Comparison of ENCODE assay signal across 20 cellular contexts in genomic region chr17:81696218-81696941, GRCh38. TPM values are rescaled to one million over a fixed set of nuclear protein-coding genes. Genes with fewer than 3 reads are reported as not detected.
A peak's percentile ranks its signal among the peaks of the same experiment; 100 is the strongest.
DNase-seq lines count a peak whose midpoint lies in the region; ATAC-seq, FAIRE-seq and TF ChIP-seq lines count a peak whose summit lies in the region.
"Had no signal": no experiment of that assay in that cellular context is flagged by ENCODE, and none has a peak within 500 bp of the region (broad histone marks: within the 10 kb centered on the region; RNA-seq: fewer than 3 reads in every experiment).

No MANE protein-coding gene starts in this region.

- FAIRE-seq in HepG2 (lab: Jason Lieb, UNC), result no peak

- DNase-seq in HepG2 (ENCODE audit: low spot score) (no peak), right lobe of liver (no peak), RWPE1 (ENCODE audit: low spot score) (no peak), heart right ventricle (no peak), SHP77 (lab: John Stamatoyannopoulos, UW) (no peak), occipital lobe (lab: John Stamatoyannopoulos, UW) (no peak), T-helper 9 cell (no peak)
- DNase-seq in activated CD4-positive, alpha-beta memory T cell treated with anti-CD3 and anti-CD28 coated beads for 36 hours, result no peak
- DNase-seq: ACHN, AML-193, COR-L47, KBM-7, NCI-H1417 treated with DMSO at 0.1 percent for 48 hours, NCI-H2081, NCI-H510A treated with DMSO at 0.1 percent for 48 hours, NCI-H82, SHP77 treated with DMSO at 0.1 percent for 48 hours had no signal

- H3K4me3 Mint-ChIP-seq in activated CD4-positive, alpha-beta memory T cell treated with anti-CD3 and anti-CD28 coated beads for 36 hours, result no peak overlapping the region
- H3K4me3 Mint-ChIP-seq: CD14-positive monocyte had no signal

- peaks cover 58 to 76% of the 10 kb centered on the region in 2 experiments for H3K36me3 ChIP-seq in HepG2 (replicated peaks in 1 of 2; ENCODE audit: control insufficient read depth in 1 of 2, insufficient read depth in 2 of 2, low read length in 2 of 2)
- peaks cover 0 to 67% (median 15%) of the 10 kb centered on the region in 4 donors for H3K36me3 ChIP-seq in right lobe of liver
- H3K36me3 ChIP-seq in heart right ventricle, result peaks cover 5 to 100% (median 62%) of the 10 kb centered on the region in 9 donors

- no peak for TF ChIP-seq RAD21 in HepG2 (CRISPR knock-in tag; IDR thresholded peaks at IDR 0.05)

- peaks cover 13% of the 10 kb centered on the region for H3K4me1 Mint-ChIP-seq in activated CD4-positive, alpha-beta memory T cell treated with anti-CD3 and anti-CD28 coated beads for 36 hours (ENCODE audit: low read depth)

- H3K79me2 ChIP-seq in HepG2 (ENCODE audit: insufficient read depth, low read length), result peaks cover 19% of the 10 kb centered on the region

- no peak overlapping the region for H2AFZ ChIP-seq in HepG2 (ENCODE audit: low read length)

- H3K27ac ChIP-seq in HepG2 (ENCODE audit: extremely low read length, insufficient read depth, low read length) (no peak overlapping the region), right lobe of liver (no peak overlapping the region), RWPE1 (peak overlapping the region; percentile 55), heart right ventricle (peak overlapping the region in 9 of 10 donors; percentile 25 to 81 (median 60))

- TF ChIP-seq POLR2A in HepG2 (IDR thresholded peaks at IDR 0.05; ENCODE audit: insufficient read depth in 1 of 2, low read depth in 2 of 2, low read length in 2 of 2) (no peak; a peak in 1 of 4 replicates), right lobe of liver (IDR thresholded peaks at IDR 0.05) (no peak)

- H3K9me3 Mint-ChIP-seq in activated CD4-positive, alpha-beta memory T cell treated with anti-CD3 and anti-CD28 coated beads for 36 hours, result no peaks in the 10 kb centered on the region

- TF ChIP-seq CTCF in HepG2 (CRISPR knock-in tag; IDR thresholded peaks at IDR 0.05) (no peak), right lobe of liver (IDR thresholded peaks at IDR 0.05) (no peak), RWPE1 (conservative IDR thresholded peaks at IDR 0.05; ENCODE audit: low read depth) (no peak), heart right ventricle (IDR thresholded peaks at IDR 0.05) (no peak)

- TF ChIP-seq EP300 in HepG2 (IDR thresholded peaks at IDR 0.05; ENCODE audit: low read depth in 2 of 2, low read length in 2 of 2) (no peak), HepG2 (CRISPR knock-in tag; IDR thresholded peaks at IDR 0.05; ENCODE audit: borderline replicate concordance) (no peak)

- peaks cover 9% of the 10 kb centered on the region for H4K20me1 ChIP-seq in HepG2 (ENCODE audit: insufficient read depth, low read length)

- H3K9ac ChIP-seq in HepG2 (ENCODE audit: insufficient read depth, low read depth, low read length), result no peak overlapping the region

- POLR2A ChIA-PET in HepG2 (lab: Yijun Ruan, JAX) (interaction anchor here (1.3 to 2.1 kb wide), 2 partner anchors 13 to 17 kb away, joined by 5 to 16 read pairs; partner anchors contain the start of genes ARL16 and HGS), RWPE1 (lab: Yijun Ruan, JAX; ENCODE audit: low non-redundant PET) (interaction anchor here (1.2 kb wide), 1 partner anchor 11 kb away, joined by 3 read pairs; no protein-coding TSS in a partner anchor)
- POLR2A ChIA-PET in activated CD4-positive, alpha-beta memory T cell treated with anti-CD3 and anti-CD28 coated beads for 36 hours (lab: Charles Lee), result interaction anchor here (1.5 kb wide), 1 partner anchor 12 kb away, joined by 5 read pairs; no protein-coding TSS in a partner anchor

- CTCF ChIA-PET in HepG2 (lab: Yijun Ruan, JAX; ENCODE audit: low intra/inter-chr PET ratio, low total read pairs), result no interaction called here
- CTCF ChIA-PET in RWPE1 (lab: Yijun Ruan, JAX), result no interaction called here
- CTCF ChIA-PET in activated CD4-positive, alpha-beta memory T cell treated with anti-CD3 and anti-CD28 coated beads for 36 hours (lab: Charles Lee), result interaction anchor here (1.0 kb wide), 1 partner anchor 10 kb away, joined by 3 read pairs; no protein-coding TSS in a partner anchor

- intact Hi-C loops in HepG2 (cut with micrococcal nuclease; ENCODE audit: unreplicated experiment) (no loop called here), right lobe of liver (cut with DNase I) (no loop called here), heart right ventricle (cut with DNase I) (no loop called here)
- intact Hi-C loops in activated CD4-positive, alpha-beta memory T cell treated with anti-CD3 and anti-CD28 coated beads for 36 hours (cut with micrococcal nuclease), result no loop called here

- 98% methylated on average over 38 of the region's 40 CpGs for WGBS in HepG2 (ENCODE audit: low lambda C conversion rate)
- WGBS in right lobe of liver (ENCODE audit: insufficient coverage, low coverage, low lambda C conversion rate, missing lambda C conversion rate), result 85% methylated on average over 4 of the region's 40 CpGs
- WGBS in heart right ventricle, 2 donors, result 91 to 93% methylated on average over 40 of the region's 40 CpGs

- TSS peak; percentile 31 for BruUV-seq in HepG2 (replicated peaks; lab: Mats Ljungman, UMichigan)

- H3K36me3 Mint-ChIP-seq in activated CD4-positive, alpha-beta memory T cell treated with anti-CD3 and anti-CD28 coated beads for 36 hours, result peaks cover 23% of the 10 kb centered on the region

- H3K9me3 ChIP-seq in HepG2 (ENCODE audit: low read length), result no peaks in the 10 kb centered on the region
- H3K9me3 ChIP-seq in right lobe of liver, result no peaks in the 10 kb centered on the region
- no peaks in the 10 kb centered on the region for H3K9me3 ChIP-seq in heart right ventricle
- H3K9me3 ChIP-seq: HAP-1 had no signal

- H3K4me1 ChIP-seq in HepG2 (ENCODE audit: insufficient read depth, low read length), result peaks cover 9% of the 10 kb centered on the region
- H3K4me1 ChIP-seq in right lobe of liver, result peaks cover 0 to 8% (median 3%) of the 10 kb centered on the region in 4 donors
- peaks cover 2 to 31% (median 11%) of the 10 kb centered on the region in 9 donors for H3K4me1 ChIP-seq in heart right ventricle

- ATAC-seq in HepG2 (0 out of 3 replicates have a peak, but pooled peaks have one; percentile 2), right lobe of liver (no peak), heart right ventricle (peak in 3 of 8 donors; percentile 3 to 24 (median 21))
- ATAC-seq: SK-N-SH treated with all-trans-retinoic acid at 6 μM for 48 hours had no signal

- no peaks in the 10 kb centered on the region for H3K27me3 Mint-ChIP-seq in activated CD4-positive, alpha-beta memory T cell treated with anti-CD3 and anti-CD28 coated beads for 36 hours

- H3K27me3 ChIP-seq in HepG2 (ENCODE audit: control insufficient read depth in 1 of 2, insufficient read depth in 2 of 2, low read length in 2 of 2) (no peaks in the 10 kb centered on the region; a peak in 1 of 5 replicates), right lobe of liver (no peaks in the 10 kb centered on the region), heart right ventricle (no peaks in the 10 kb centered on the region)

- in situ Hi-C loops in HepG2 (cut with HindIII; ENCODE audit: extremely low pct_ligation_motif_present, low pct_unique_long_range_greater_than_20kb), result no loop called here

- H3K4me3 ChIP-seq in HepG2 (replicated peaks in 1 of 3; ENCODE audit: insufficient read depth in 1 of 3, low read depth in 2 of 3, low read length in 3 of 3), result no peak overlapping the region
- H3K4me3 ChIP-seq in right lobe of liver, result no peak overlapping the region
- H3K4me3 ChIP-seq in heart right ventricle, result no peak overlapping the region
- H3K4me3 ChIP-seq: HAP-1 had no signal

- no peak overlapping the region for H3K4me2 ChIP-seq in HepG2 (ENCODE audit: low read depth, low read length)

- no peak overlapping the region for H3K27ac Mint-ChIP-seq in activated CD4-positive, alpha-beta memory T cell treated with anti-CD3 and anti-CD28 coated beads for 36 hours

RNA-seq across cellular contexts. Expression of gene MRPL12, which starts 6.8 kb away (rescaled TPM):
- total RNA-seq in HepG2 (2016; rRNA removed; fragmentation: Illumina TruSeq; extraction: Trizol) (39.1 and 72.5 TPM in 2 replicates), right lobe of liver (100 to 1,000 TPM in 2 of 6 experiments, 10 to 100 TPM in 4; 43.8 to 119 (median 59.3) TPM), heart right ventricle (100 to 1,000 TPM; 105 to 216 (median 134) TPM), occipital lobe (4.7 TPM)
- 76.8 and 84.3 TPM in 2 replicates for total RNA-seq in HepG2 (2016; cell fraction: cytosol; rRNA removed; fragmentation: Illumina TruSeq; extraction: Trizol; ENCODE audit: low read depth)
- 47.2 and 70.7 TPM in 2 replicates for total RNA-seq in HepG2 (2016; cell fraction: insoluble cytoplasmic fraction; rRNA removed; fragmentation: Illumina TruSeq; extraction: Trizol)
- total RNA-seq in HepG2 (2016; cell fraction: membrane; rRNA removed; fragmentation: Illumina TruSeq; extraction: Trizol), result 95.6 and 107 TPM in 2 replicates
- total RNA-seq in HepG2 (2016; cell fraction: nucleus; rRNA removed; fragmentation: Illumina TruSeq; extraction: Trizol), result 26.8 and 29.8 TPM in 2 replicates
- polyA plus RNA-seq in HepG2 (2011; rRNA removed) (94.1 and 112 TPM in 2 replicates), heart right ventricle (100 to 1,000 TPM; 409 to 533 TPM)
- 137 and 215 TPM in 2 replicates for polyA plus RNA-seq in HepG2 (2011; cell fraction: cytosol; rRNA removed)
- polyA plus RNA-seq in HepG2 (2011; cell fraction: nucleus; rRNA removed), result 94.6 and 96.1 TPM in 2 replicates
- 83.0 and 86.6 TPM in 2 replicates for polyA plus RNA-seq in HepG2 (2012)
- 367 and 487 TPM in 2 replicates for polyA plus RNA-seq in HepG2 (2016; cell fraction: cytosol; fragmentation: Illumina TruSeq; extraction: Trizol; ENCODE audit: low read depth)
- polyA plus RNA-seq in HepG2 (2016; cell fraction: insoluble cytoplasmic fraction; fragmentation: Illumina TruSeq; extraction: Trizol; ENCODE audit: low read depth), result 281 and 289 TPM in 2 replicates
- polyA plus RNA-seq in HepG2 (2016; cell fraction: membrane; fragmentation: Illumina TruSeq; extraction: Trizol; ENCODE audit: low read depth), result 273 and 345 TPM in 2 replicates
- polyA plus RNA-seq in HepG2 (2016; cell fraction: nucleus; fragmentation: Illumina TruSeq; extraction: Trizol; ENCODE audit: insufficient read depth, low read depth), result 148 and 167 TPM in 2 replicates
- 58.6 and 62.0 TPM in 2 replicates for polyA minus RNA-seq in HepG2 (2011; rRNA and poly(A)+ RNA removed; ENCODE audit: low replicate concordance)
- 34.6 and 36.8 TPM in 2 replicates for polyA minus RNA-seq in HepG2 (2011; cell fraction: cytosol; rRNA and poly(A)+ RNA removed)
- polyA minus RNA-seq in HepG2 (2011; cell fraction: nucleus; rRNA and poly(A)+ RNA removed), result 24.0 and 29.4 TPM in 2 replicates
- 100 to 1,000 TPM; 112 to 118 TPM for total RNA-seq in activated CD4-positive, alpha-beta memory T cell treated with anti-CD3 and anti-CD28 coated beads for 36 hours

RNA-seq across cellular contexts. Expression of gene HGS, which starts 12.6 kb away (rescaled TPM):
- 54.1 and 73.3 TPM in 2 replicates for total RNA-seq in HepG2 (2016; rRNA removed; fragmentation: Illumina TruSeq; extraction: Trizol)
- total RNA-seq in HepG2 (2016; cell fraction: cytosol; rRNA removed; fragmentation: Illumina TruSeq; extraction: Trizol; ENCODE audit: low read depth), result 23.7 and 25.3 TPM in 2 replicates
- 46.3 and 75.5 TPM in 2 replicates for total RNA-seq in HepG2 (2016; cell fraction: insoluble cytoplasmic fraction; rRNA removed; fragmentation: Illumina TruSeq; extraction: Trizol)
- total RNA-seq in HepG2 (2016; cell fraction: membrane; rRNA removed; fragmentation: Illumina TruSeq; extraction: Trizol), result 26.2 and 27.2 TPM in 2 replicates
- 61.6 and 70.3 TPM in 2 replicates for total RNA-seq in HepG2 (2016; cell fraction: nucleus; rRNA removed; fragmentation: Illumina TruSeq; extraction: Trizol)
- polyA plus RNA-seq in HepG2 (2011; rRNA removed), result 78.1 and 85.3 TPM in 2 replicates
- 23.0 and 37.1 TPM in 2 replicates for polyA plus RNA-seq in HepG2 (2011; cell fraction: cytosol; rRNA removed)
- 599 and 842 TPM in 2 replicates for polyA plus RNA-seq in HepG2 (2011; cell fraction: nucleus; rRNA removed)
- 50.3 and 58.5 TPM in 2 replicates for polyA plus RNA-seq in HepG2 (2012)
- polyA plus RNA-seq in HepG2 (2016; cell fraction: cytosol; fragmentation: Illumina TruSeq; extraction: Trizol; ENCODE audit: low read depth), result 10.3 and 14.6 TPM in 2 replicates
- polyA plus RNA-seq in HepG2 (2016; cell fraction: insoluble cytoplasmic fraction; fragmentation: Illumina TruSeq; extraction: Trizol; ENCODE audit: low read depth), result 49.0 and 65.5 TPM in 2 replicates
- polyA plus RNA-seq in HepG2 (2016; cell fraction: membrane; fragmentation: Illumina TruSeq; extraction: Trizol; ENCODE audit: low read depth), result 20.0 and 26.0 TPM in 2 replicates
- 239 and 240 TPM in 2 replicates for polyA plus RNA-seq in HepG2 (2016; cell fraction: nucleus; fragmentation: Illumina TruSeq; extraction: Trizol; ENCODE audit: insufficient read depth, low read depth)
- polyA minus RNA-seq in HepG2 (2011; rRNA and poly(A)+ RNA removed; ENCODE audit: low replicate concordance), result 124 and 132 TPM in 2 replicates
- 22.8 and 27.9 TPM in 2 replicates for polyA minus RNA-seq in HepG2 (2011; cell fraction: cytosol; rRNA and poly(A)+ RNA removed)
- polyA minus RNA-seq in HepG2 (2011; cell fraction: nucleus; rRNA and poly(A)+ RNA removed), result 76.9 and 79.1 TPM in 2 replicates
- 10 to 100 TPM; 30.6 to 46.3 (median 37.3) TPM for total RNA-seq in right lobe of liver
- 10 to 100 TPM; 33.1 to 53.7 (median 37.8) TPM for total RNA-seq in heart right ventricle
- 100 to 1,000 TPM in 1 of 2 donors, 10 to 100 TPM in 1; 83.0 to 102 TPM for polyA plus RNA-seq in heart right ventricle
- total RNA-seq in activated CD4-positive, alpha-beta memory T cell treated with anti-CD3 and anti-CD28 coated beads for 36 hours, result 100 to 1,000 TPM in 1 of 2 experiments, 10 to 100 TPM in 1; 96.9 to 111 TPM
- 37.6 TPM for total RNA-seq in occipital lobe

RNA-seq across cellular contexts. Expression of gene ARL16, which starts 12.8 kb away (rescaled TPM):
- total RNA-seq in HepG2 (2016; rRNA removed; fragmentation: Illumina TruSeq; extraction: Trizol), result 18.8 and 20.8 TPM in 2 replicates
- total RNA-seq in HepG2 (2016; cell fraction: cytosol; rRNA removed; fragmentation: Illumina TruSeq; extraction: Trizol; ENCODE audit: low read depth), result 17.5 and 20.2 TPM in 2 replicates
- 21.5 and 21.9 TPM in 2 replicates for total RNA-seq in HepG2 (2016; cell fraction: insoluble cytoplasmic fraction; rRNA removed; fragmentation: Illumina TruSeq; extraction: Trizol)
- total RNA-seq in HepG2 (2016; cell fraction: membrane; rRNA removed; fragmentation: Illumina TruSeq; extraction: Trizol), result 24.3 and 26.3 TPM in 2 replicates
- total RNA-seq in HepG2 (2016; cell fraction: nucleus; rRNA removed; fragmentation: Illumina TruSeq; extraction: Trizol), result 10.5 and 14.3 TPM in 2 replicates
- polyA plus RNA-seq in HepG2 (2011; rRNA removed), result 30.8 and 32.1 TPM in 2 replicates
- 30.7 and 36.8 TPM in 2 replicates for polyA plus RNA-seq in HepG2 (2011; cell fraction: cytosol; rRNA removed)
- polyA plus RNA-seq in HepG2 (2011; cell fraction: nucleus; rRNA removed), result 21.1 and 26.0 TPM in 2 replicates
- 16.3 and 19.8 TPM in 2 replicates for polyA plus RNA-seq in HepG2 (2012)
- polyA plus RNA-seq in HepG2 (2016; cell fraction: cytosol; fragmentation: Illumina TruSeq; extraction: Trizol; ENCODE audit: low read depth), result 22.8 and 26.9 TPM in 2 replicates
- polyA plus RNA-seq in HepG2 (2016; cell fraction: insoluble cytoplasmic fraction; fragmentation: Illumina TruSeq; extraction: Trizol; ENCODE audit: low read depth), result 25.4 and 25.5 TPM in 2 replicates
- 24.7 and 30.0 TPM in 2 replicates for polyA plus RNA-seq in HepG2 (2016; cell fraction: membrane; fragmentation: Illumina TruSeq; extraction: Trizol; ENCODE audit: low read depth)
- polyA plus RNA-seq in HepG2 (2016; cell fraction: nucleus; fragmentation: Illumina TruSeq; extraction: Trizol; ENCODE audit: insufficient read depth, low read depth), result 41.6 and 53.5 TPM in 2 replicates
- 17.2 and 24.1 TPM in 2 replicates for polyA minus RNA-seq in HepG2 (2011; rRNA and poly(A)+ RNA removed; ENCODE audit: low replicate concordance)
- 4.7 and 5.4 TPM in 2 replicates for polyA minus RNA-seq in HepG2 (2011; cell fraction: cytosol; rRNA and poly(A)+ RNA removed)
- 10.7 and 14.5 TPM in 2 replicates for polyA minus RNA-seq in HepG2 (2011; cell fraction: nucleus; rRNA and poly(A)+ RNA removed)
- 10 to 100 TPM in 4 of 6 experiments, 1 to 10 TPM in 2; 5.3 to 16.8 (median 11.1) TPM for total RNA-seq in right lobe of liver
- total RNA-seq in heart right ventricle, result 10 to 100 TPM; 11.1 to 19.1 (median 15.7) TPM
- 10 to 100 TPM; 29.1 to 41.2 TPM for polyA plus RNA-seq in heart right ventricle
- total RNA-seq in activated CD4-positive, alpha-beta memory T cell treated with anti-CD3 and anti-CD28 coated beads for 36 hours, result 10 to 100 TPM; 15.1 to 17.1 TPM
- total RNA-seq in occipital lobe, result 34.0 TPM

RNA-seq across cellular contexts. Expression of gene SLC25A10, which starts 15.7 kb away (rescaled TPM):
- total RNA-seq in HepG2 (2016; rRNA removed; fragmentation: Illumina TruSeq; extraction: Trizol) (111 and 140 TPM in 2 replicates), right lobe of liver (10 to 100 TPM; 35.6 to 92.0 (median 72.7) TPM), heart right ventricle (10 to 100 TPM in 2 of 10 donors, 1 to 10 TPM in 8; 6.7 to 10.5 (median 9.1) TPM), occipital lobe (4.2 TPM)
- total RNA-seq in HepG2 (2016; cell fraction: cytosol; rRNA removed; fragmentation: Illumina TruSeq; extraction: Trizol; ENCODE audit: low read depth), result 76.5 and 89.9 TPM in 2 replicates
- total RNA-seq in HepG2 (2016; cell fraction: insoluble cytoplasmic fraction; rRNA removed; fragmentation: Illumina TruSeq; extraction: Trizol), result 100 and 147 TPM in 2 replicates
- 143 and 165 TPM in 2 replicates for total RNA-seq in HepG2 (2016; cell fraction: membrane; rRNA removed; fragmentation: Illumina TruSeq; extraction: Trizol)
- 53.5 and 61.2 TPM in 2 replicates for total RNA-seq in HepG2 (2016; cell fraction: nucleus; rRNA removed; fragmentation: Illumina TruSeq; extraction: Trizol)
- polyA plus RNA-seq in HepG2 (2011; rRNA removed) (46.5 and 59.7 TPM in 2 replicates), heart right ventricle (10 to 100 TPM; 11.7 to 14.6 TPM)
- polyA plus RNA-seq in HepG2 (2011; cell fraction: cytosol; rRNA removed), result 37.0 and 59.3 TPM in 2 replicates
- 97.5 and 120 TPM in 2 replicates for polyA plus RNA-seq in HepG2 (2011; cell fraction: nucleus; rRNA removed)
- 28.3 and 32.0 TPM in 2 replicates for polyA plus RNA-seq in HepG2 (2012)
- polyA plus RNA-seq in HepG2 (2016; cell fraction: cytosol; fragmentation: Illumina TruSeq; extraction: Trizol; ENCODE audit: low read depth), result 77.4 and 92.5 TPM in 2 replicates
- 90.7 and 117 TPM in 2 replicates for polyA plus RNA-seq in HepG2 (2016; cell fraction: insoluble cytoplasmic fraction; fragmentation: Illumina TruSeq; extraction: Trizol; ENCODE audit: low read depth)
- 117 and 123 TPM in 2 replicates for polyA plus RNA-seq in HepG2 (2016; cell fraction: membrane; fragmentation: Illumina TruSeq; extraction: Trizol; ENCODE audit: low read depth)
- 106 and 108 TPM in 2 replicates for polyA plus RNA-seq in HepG2 (2016; cell fraction: nucleus; fragmentation: Illumina TruSeq; extraction: Trizol; ENCODE audit: insufficient read depth, low read depth)
- 55.9 and 103 TPM in 2 replicates for polyA minus RNA-seq in HepG2 (2011; rRNA and poly(A)+ RNA removed; ENCODE audit: low replicate concordance)
- 23.3 and 25.9 TPM in 2 replicates for polyA minus RNA-seq in HepG2 (2011; cell fraction: cytosol; rRNA and poly(A)+ RNA removed)
- 32.0 and 34.5 TPM in 2 replicates for polyA minus RNA-seq in HepG2 (2011; cell fraction: nucleus; rRNA and poly(A)+ RNA removed)
- total RNA-seq in activated CD4-positive, alpha-beta memory T cell treated with anti-CD3 and anti-CD28 coated beads for 36 hours, result 10 to 100 TPM; 25.1 to 25.7 TPM

RNA-seq across cellular contexts. Expression of gene CCDC137, which starts 29.8 kb away (rescaled TPM):
- total RNA-seq in HepG2 (2016; rRNA removed; fragmentation: Illumina TruSeq; extraction: Trizol) (34.4 and 39.1 TPM in 2 replicates), right lobe of liver (10 to 100 TPM in 1 of 6 experiments, 1 to 10 TPM in 5; 5.5 to 35.0 (median 6.5) TPM), heart right ventricle (1 to 10 TPM; 3.4 to 9.7 (median 5.4) TPM), occipital lobe (3.9 TPM)
- 10.7 and 10.8 TPM in 2 replicates for total RNA-seq in HepG2 (2016; cell fraction: cytosol; rRNA removed; fragmentation: Illumina TruSeq; extraction: Trizol; ENCODE audit: low read depth)
- 31.3 and 40.3 TPM in 2 replicates for total RNA-seq in HepG2 (2016; cell fraction: insoluble cytoplasmic fraction; rRNA removed; fragmentation: Illumina TruSeq; extraction: Trizol)
- 16.9 and 19.0 TPM in 2 replicates for total RNA-seq in HepG2 (2016; cell fraction: membrane; rRNA removed; fragmentation: Illumina TruSeq; extraction: Trizol)
- total RNA-seq in HepG2 (2016; cell fraction: nucleus; rRNA removed; fragmentation: Illumina TruSeq; extraction: Trizol), result 20.9 and 21.8 TPM in 2 replicates
- polyA plus RNA-seq in HepG2 (2011; rRNA removed) (14.6 and 14.7 TPM in 2 replicates), heart right ventricle (10 to 100 TPM; 11.3 to 14.4 TPM)
- 10.9 and 12.3 TPM in 2 replicates for polyA plus RNA-seq in HepG2 (2011; cell fraction: cytosol; rRNA removed)
- polyA plus RNA-seq in HepG2 (2011; cell fraction: nucleus; rRNA removed), result 18.8 and 20.1 TPM in 2 replicates
- polyA plus RNA-seq in HepG2 (2012), result 15.7 and 20.6 TPM in 2 replicates
- 6.0 and 6.1 TPM in 2 replicates for polyA plus RNA-seq in HepG2 (2016; cell fraction: cytosol; fragmentation: Illumina TruSeq; extraction: Trizol; ENCODE audit: low read depth)
- polyA plus RNA-seq in HepG2 (2016; cell fraction: insoluble cytoplasmic fraction; fragmentation: Illumina TruSeq; extraction: Trizol; ENCODE audit: low read depth), result 43.6 and 43.8 TPM in 2 replicates
- 11.4 and 11.7 TPM in 2 replicates for polyA plus RNA-seq in HepG2 (2016; cell fraction: membrane; fragmentation: Illumina TruSeq; extraction: Trizol; ENCODE audit: low read depth)
- polyA plus RNA-seq in HepG2 (2016; cell fraction: nucleus; fragmentation: Illumina TruSeq; extraction: Trizol; ENCODE audit: insufficient read depth, low read depth), result 75.0 and 87.7 TPM in 2 replicates
- polyA minus RNA-seq in HepG2 (2011; rRNA and poly(A)+ RNA removed; ENCODE audit: low replicate concordance), result 4.1 and 5.1 TPM in 2 replicates
- 5.1 and 5.5 TPM in 2 replicates for polyA minus RNA-seq in HepG2 (2011; cell fraction: cytosol; rRNA and poly(A)+ RNA removed)
- polyA minus RNA-seq in HepG2 (2011; cell fraction: nucleus; rRNA and poly(A)+ RNA removed), result 7.0 and 8.8 TPM in 2 replicates
- 10 to 100 TPM; 34.0 to 36.8 TPM for total RNA-seq in activated CD4-positive, alpha-beta memory T cell treated with anti-CD3 and anti-CD28 coated beads for 36 hours

Comparison
In these comparisons a context has a peak if more than half of its experiments do, and no peak if none do; other contexts are left out.
1. H3K27ac ChIP-seq: peak in RWPE1 (single experiment) and heart right ventricle (9 of 10); none in HepG2 (single experiment) and right lobe of liver (0 of 3).